19 cellular contexts compared by ENCODE assay signal in genomic region chr16:998211-998610, GRCh38. TPM values are rescaled to one million over a fixed set of nuclear protein-coding genes. Genes with fewer than 3 reads are reported as not detected.
DNase-seq lines count a peak whose midpoint lies in the region; ATAC-seq and TF ChIP-seq lines count a peak whose summit lies in the region.
"Had no signal": no experiment of that assay in that cellular context is flagged by ENCODE, and none has a peak within 500 bp of the region (broad histone marks: within the 10 kb centered on the region; RNA-seq: fewer than 3 reads in every experiment).

No MANE protein-coding gene starts in this region.

- CTCF ChIA-PET in CD8-positive, alpha-beta memory T cell (lab: Charles Lee), result interaction anchor here (1.0 to 1.5 kb wide), 4 partner anchors 10 to 59 kb away, joined by 3 to 5 read pairs (median 4); partner anchors contain the start of gene SOX8

- H3K4me3 ChIP-seq in CD8-positive, alpha-beta memory T cell (ENCODE audit: low read length), result peak overlapping the region; percentile 69
- H3K4me3 ChIP-seq in BE2C (ENCODE audit: low read depth, low read length), result no peak overlapping the region
- H3K4me3 ChIP-seq: HAP-1 had no signal

- no peak for TF ChIP-seq CTCF in BE2C (IDR thresholded peaks at IDR 0.05; ENCODE audit: low read depth, low read length)

- no peaks in the 10 kb centered on the region for H3K9me3 ChIP-seq in CD8-positive, alpha-beta memory T cell (ENCODE audit: low read length)
- H3K9me3 ChIP-seq in BE2C, result peaks cover 11% of the 10 kb centered on the region
- H3K9me3 ChIP-seq: HAP-1, prostate gland had no signal

- H3K4me3 Mint-ChIP-seq in activated CD4-positive, alpha-beta T cell treated with anti-CD3 and anti-CD28 coated beads, Interleukin-2, amount 10 ng/mL, durations not matched to agents 24 days and 14 days, result peak overlapping the region; percentile 64
- peak overlapping the region; percentile 77 to 89 (median 81) for H3K4me3 Mint-ChIP-seq in CD8-positive, alpha-beta memory T cell
- H3K4me3 Mint-ChIP-seq in activated T-helper 17 cell treated with anti-CD3 and anti-CD28 coated beads, Interleukin-2, amount 50 U/mL, for 72 hours, result peak overlapping the region; percentile 56
- peak overlapping the region; percentile 77 to 94 (median 88) for H3K4me3 Mint-ChIP-seq in naive thymus-derived CD8-positive, alpha-beta T cell
- H3K4me3 Mint-ChIP-seq: memory B cell had no signal

- POLR2A ChIA-PET in CD8-positive, alpha-beta memory T cell (lab: Charles Lee), result interaction anchor here (1.5 kb wide), 1 partner anchor 17 kb away, joined by 11 read pairs; the partner anchor contains the start of gene SOX8
- POLR2A ChIA-PET in naive thymus-derived CD8-positive, alpha-beta T cell (lab: Charles Lee), result interaction anchor here (0.6 to 14.6 kb wide), 6 partner anchors 8 to 311 kb away, joined by 3 to 171 read pairs (median 5); partner anchors contain the start of genes SOX8 and UBE2I

- no peaks in the 10 kb centered on the region for H3K9me3 Mint-ChIP-seq in activated CD4-positive, alpha-beta T cell treated with anti-CD3 and anti-CD28 coated beads, Interleukin-2, amount 10 ng/mL, durations not matched to agents 24 days and 14 days
- no peaks in the 10 kb centered on the region for H3K9me3 Mint-ChIP-seq in CD8-positive, alpha-beta memory T cell
- H3K9me3 Mint-ChIP-seq in activated T-helper 17 cell treated with anti-CD3 and anti-CD28 coated beads, Interleukin-2, amount 50 U/mL, for 72 hours, result no peaks in the 10 kb centered on the region
- H3K9me3 Mint-ChIP-seq in naive thymus-derived CD8-positive, alpha-beta T cell, result peaks cover 0 to 17% (median 0%) of the 10 kb centered on the region in 9 donors
- H3K9me3 Mint-ChIP-seq: memory B cell, nephron had no signal

- peaks cover 23% of the 10 kb centered on the region for H3K4me1 Mint-ChIP-seq in activated CD4-positive, alpha-beta T cell treated with anti-CD3 and anti-CD28 coated beads, Interleukin-2, amount 10 ng/mL, durations not matched to agents 24 days and 14 days
- peaks cover 29 to 65% (median 40%) of the 10 kb centered on the region in 3 donors for H3K4me1 Mint-ChIP-seq in CD8-positive, alpha-beta memory T cell
- peaks cover 14% of the 10 kb centered on the region for H3K4me1 Mint-ChIP-seq in activated T-helper 17 cell treated with anti-CD3 and anti-CD28 coated beads, Interleukin-2, amount 50 U/mL, for 72 hours
- peaks cover 27 to 70% (median 46%) of the 10 kb centered on the region in 4 donors for H3K4me1 Mint-ChIP-seq in naive thymus-derived CD8-positive, alpha-beta T cell
- H3K4me1 Mint-ChIP-seq: CD14-positive monocyte, memory B cell had no signal

- no peaks in the 10 kb centered on the region for H3K36me3 ChIP-seq in CD8-positive, alpha-beta memory T cell (ENCODE audit: insufficient read depth, low read length)
- H3K36me3 ChIP-seq in BE2C, result no peaks in the 10 kb centered on the region
- H3K36me3 ChIP-seq: HAP-1, prostate gland had no signal

- no peak overlapping the region for H3K27ac Mint-ChIP-seq in activated CD4-positive, alpha-beta T cell treated with anti-CD3 and anti-CD28 coated beads, Interleukin-2, amount 10 ng/mL, durations not matched to agents 24 days and 14 days
- peak overlapping the region; percentile 60 to 96 (median 80) for H3K27ac Mint-ChIP-seq in CD8-positive, alpha-beta memory T cell
- peak overlapping the region; percentile 54 for H3K27ac Mint-ChIP-seq in activated T-helper 17 cell treated with anti-CD3 and anti-CD28 coated beads, Interleukin-2, amount 50 U/mL, for 72 hours
- peak overlapping the region; percentile 57 to 96 (median 90) for H3K27ac Mint-ChIP-seq in naive thymus-derived CD8-positive, alpha-beta T cell
- H3K27ac Mint-ChIP-seq: memory B cell had no signal

- H3K27ac ChIP-seq in CD8-positive, alpha-beta memory T cell (ENCODE audit: low read depth, low read length), result no peak overlapping the region
- H3K27ac ChIP-seq: epithelial cell of prostate, prostate gland had no signal

- H3K27me3 ChIP-seq in CD8-positive, alpha-beta memory T cell (ENCODE audit: insufficient read depth, low read length, poor library complexity, severe bottlenecking), result no peaks in the 10 kb centered on the region
- H3K27me3 ChIP-seq in BE2C, result peaks cover 50% of the 10 kb centered on the region

- no peak for DNase-seq in activated CD4-positive, alpha-beta T cell treated with anti-CD3 and anti-CD28 coated beads, Interleukin-2, amount 10 ng/mL, durations not matched to agents 24 days and 14 days
- no peak for DNase-seq in activated CD4-positive, alpha-beta T cell treated with anti-CD3 and anti-CD28 coated beads for 48 hours
- DNase-seq in CD8-positive, alpha-beta memory T cell, result no peak
- no peak for DNase-seq in naive thymus-derived CD8-positive, alpha-beta T cell
- DNase-seq in BE2C (no peak), D341Med (ENCODE audit: low spot score) (no peak)
- no peak for DNase-seq in stimulated activated CD4-positive, alpha-beta T cell treated with anti-CD3 and anti-CD28 coated beads, Interleukin-4, amount 100 ng/mL, for 24 hours
- DNase-seq: activated gamma-delta T cell, DMS79, NCI-H526 treated with DMSO at 0.1 percent for 48 hours, Right ventricle myocardium superior had no signal

- peaks cover 39% of the 10 kb centered on the region for H3K27me3 Mint-ChIP-seq in activated CD4-positive, alpha-beta T cell treated with anti-CD3 and anti-CD28 coated beads, Interleukin-2, amount 10 ng/mL, durations not matched to agents 24 days and 14 days
- no peaks in the 10 kb centered on the region for H3K27me3 Mint-ChIP-seq in CD8-positive, alpha-beta memory T cell
- H3K27me3 Mint-ChIP-seq in activated T-helper 17 cell treated with anti-CD3 and anti-CD28 coated beads, Interleukin-2, amount 50 U/mL, for 72 hours, result no peaks in the 10 kb centered on the region
- H3K27me3 Mint-ChIP-seq in naive thymus-derived CD8-positive, alpha-beta T cell, result peaks cover 0 to 4% (median 0%) of the 10 kb centered on the region in 5 donors

- peaks cover 45% of the 10 kb centered on the region for H3K4me1 ChIP-seq in CD8-positive, alpha-beta memory T cell (ENCODE audit: insufficient read depth, low read length)
- peaks cover 3% of the 10 kb centered on the region; the same call in 1 of the 2 replicates for H3K4me1 ChIP-seq in BE2C
- H3K4me1 ChIP-seq: HAP-1, prostate gland had no signal

- ATAC-seq in activated T-helper 17 cell treated with anti-CD3 and anti-CD28 coated beads, Interleukin-2, amount 50 U/mL, for 72 hours (replicated peaks), result no peak
- peak in 1 of 2 donors; percentile 15 for ATAC-seq in naive thymus-derived CD8-positive, alpha-beta T cell
- ATAC-seq: HepG2 had no signal

- H3K36me3 Mint-ChIP-seq in activated CD4-positive, alpha-beta T cell treated with anti-CD3 and anti-CD28 coated beads, Interleukin-2, amount 10 ng/mL, durations not matched to agents 24 days and 14 days (ENCODE audit: low read depth), result no peaks in the 10 kb centered on the region
- peaks cover 0 to 2% (median 0%) of the 10 kb centered on the region in 3 donors for H3K36me3 Mint-ChIP-seq in CD8-positive, alpha-beta memory T cell
- H3K36me3 Mint-ChIP-seq in activated T-helper 17 cell treated with anti-CD3 and anti-CD28 coated beads, Interleukin-2, amount 50 U/mL, for 72 hours (ENCODE audit: low read depth), result no peaks in the 10 kb centered on the region
- peaks cover 4 to 10% (median 7%) of the 10 kb centered on the region in 3 donors for H3K36me3 Mint-ChIP-seq in naive thymus-derived CD8-positive, alpha-beta T cell
- H3K36me3 Mint-ChIP-seq: CD14-positive monocyte, memory B cell had no signal

- intact Hi-C loops in activated CD4-positive, alpha-beta T cell treated with anti-CD3 and anti-CD28 coated beads, Interleukin-2, amount 10 ng/mL, durations not matched to agents 24 days and 14 days (cut with micrococcal nuclease), result no loop called here

RNA-seq across cellular contexts. Expression of gene SOX8, which starts 16.6 kb away (rescaled TPM):
- 0.77 and 0.92 TPM in 2 replicates for total RNA-seq in activated CD4-positive, alpha-beta T cell treated with anti-CD3 and anti-CD28 coated beads, Interleukin-2, amount 10 ng/mL, durations not matched to agents 24 days and 14 days
- total RNA-seq in CD8-positive, alpha-beta memory T cell, result under 1 TPM; 0.39 to 0.62 TPM
- 0.39 TPM for polyA plus RNA-seq in CD8-positive, alpha-beta memory T cell
- total RNA-seq in activated T-helper 17 cell treated with anti-CD3 and anti-CD28 coated beads, Interleukin-2, amount 50 U/mL, for 72 hours, result 1 to 10 TPM in 1 of 2 donors, under 1 TPM in 1; 0.35 to 3.8 TPM
- total RNA-seq in naive thymus-derived CD8-positive, alpha-beta T cell, result 1 to 10 TPM; 3.0 to 4.3 TPM
- polyA plus RNA-seq in naive thymus-derived CD8-positive, alpha-beta T cell, result 1 to 10 TPM; 1.3 to 5.1 (median 1.3) TPM
- polyA plus RNA-seq in BE2C (2012; ENCODE audit: insufficient read depth, insufficient read length, low read depth), result not detected
- polyA plus RNA-seq: CD14-positive monocyte had no signal

RNA-seq across cellular contexts. Expression of gene LMF1, which starts 27.4 kb away (rescaled TPM):
- total RNA-seq in activated CD4-positive, alpha-beta T cell treated with anti-CD3 and anti-CD28 coated beads, Interleukin-2, amount 10 ng/mL, durations not matched to agents 24 days and 14 days, result 10.4 and 11.9 TPM in 2 replicates
- total RNA-seq in CD8-positive, alpha-beta memory T cell, result 10 to 100 TPM; 11.7 to 14.0 TPM
- 15.8 TPM for polyA plus RNA-seq in CD8-positive, alpha-beta memory T cell
- 10 to 100 TPM; 12.3 to 17.8 TPM for total RNA-seq in activated T-helper 17 cell treated with anti-CD3 and anti-CD28 coated beads, Interleukin-2, amount 50 U/mL, for 72 hours
- 10 to 100 TPM; 40.7 to 45.1 TPM for total RNA-seq in naive thymus-derived CD8-positive, alpha-beta T cell
- polyA plus RNA-seq in naive thymus-derived CD8-positive, alpha-beta T cell, result 10 to 100 TPM; 12.2 to 13.6 (median 12.9) TPM
- polyA plus RNA-seq in BE2C (2012; ENCODE audit: insufficient read depth, insufficient read length, low read depth), result 4.3 TPM
